Comparison of ENCODE assay signal across 9 cellular contexts in genomic region chr16:117381-118365, GRCh38. TPM values are rescaled to one million over a fixed set of nuclear protein-coding genes. Genes with fewer than 3 reads are reported as not detected.
A peak's percentile ranks its signal among the peaks of the same experiment; 100 is the strongest.
DNase-seq lines count a peak whose midpoint lies in the region; ATAC-seq and TF ChIP-seq lines count a peak whose summit lies in the region.
"Had no signal": no experiment of that assay in that cellular context is flagged by ENCODE, and none has a peak within 500 bp of the region (broad histone marks: within the 10 kb centered on the region; RNA-seq: fewer than 3 reads in every experiment).

No MANE protein-coding gene starts in this region.

- no peaks in the 10 kb centered on the region for H3K9me3 ChIP-seq in spleen

- no peak overlapping the region for H3K27ac ChIP-seq in spleen

- H3K4me3 ChIP-seq in spleen = no peak overlapping the region

- WGBS in spleen, 5 donors = 66 to 71% (median 70%) methylated on average over 18 to 19 of the region's 19 CpGs

- TF ChIP-seq CTCF in spleen (IDR thresholded peaks at IDR 0.05 in 8 of 11, conservative IDR thresholded peaks at IDR 0.05 in 3 of 11) = peak; percentile 9 to 81 (median 70)

- peaks cover 0 to 24% (median 8%) of the 10 kb centered on the region in 6 donors for H3K4me1 ChIP-seq in spleen

- no peak for ATAC-seq in GM21390 (IDR thresholded peaks at IDR 0.05; ENCODE audit: unreplicated experiment)

- no peak for TF ChIP-seq POLR2A in spleen (IDR thresholded peaks at IDR 0.05)

- intact Hi-C loops in head of caudate nucleus (cut with DNase I) = no loop called here
- intact Hi-C loops in spleen (cut with DNase I; ENCODE audit: low total_unique reads) = loop anchor here (5.0 kb wide), 1 partner anchor 65 kb away; the partner anchor contains the start of gene HBQ1

- no peaks in the 10 kb centered on the region for H3K27me3 ChIP-seq in spleen (replicated peaks in 1 of 7)

- DNase-seq in DMS79 treated with DMSO at 0.1 percent for 48 hours (lab: John Stamatoyannopoulos, UW) (peak; percentile 77), LHCN-M2 (ENCODE audit: low read depth) (peak; percentile 43), SHP77 treated with DMSO at 0.1 percent for 48 hours (lab: John Stamatoyannopoulos, UW) (peak; percentile 47), head of caudate nucleus (peak in 22 of 42 donors; percentile 12 to 73 (median 48)), spleen (peak; percentile 86), kidney glomerular epithelial cell (lab: John Stamatoyannopoulos, UW) (no peak)
- peak; percentile 34 for DNase-seq in activated T-helper 9 cell treated with anti-CD3 and anti-CD28 coated beads, Interleukin-2, amount 50 U/mL, for 16 hours (ENCODE audit: low read depth)

- H3K36me3 ChIP-seq in spleen = peaks cover 0 to 78% (median 23%) of the 10 kb centered on the region in 6 donors

RNA-seq across cellular contexts. Expression of gene NPRL3, which starts 20.8 kb away (rescaled TPM):
- 11.5 and 21.8 TPM in 2 replicates for total RNA-seq in LHCN-M2 (2014; rRNA removed)
- 32.9 TPM for polyA plus RNA-seq in LHCN-M2 (2012)
- 10 to 100 TPM; 22.7 to 38.7 (median 31.7) TPM for total RNA-seq in spleen
- 10 to 100 TPM in 2 of 3 donors, 1 to 10 TPM in 1; 8.7 to 22.4 (median 12.5) TPM for polyA plus RNA-seq in spleen

RNA-seq across cellular contexts. Expression of gene HBZ, which starts 34.8 kb away (rescaled TPM):
- total RNA-seq in LHCN-M2 (2014; rRNA removed) (not detected in 2 replicates), spleen (1 to 10 TPM in 1 of 7 donors, not detected in 6; 1.2 TPM)
- polyA plus RNA-seq in LHCN-M2 (2012) = not detected
- polyA plus RNA-seq in spleen = under 1 TPM in 1 of 3 donors, not detected in 2; 0.16 TPM
- total RNA-seq: T-helper 2 cell treated with Interferon-gamma antibody and Interleukin-4, amounts not matched to agents 100 ng/mL and 5 ng/mL, for 36 hours had no signal

RNA-seq across cellular contexts. Expression of gene MPG, which starts 39.6 kb away (rescaled TPM):
- 254 and 304 TPM in 2 replicates for total RNA-seq in LHCN-M2 (2014; rRNA removed)
- polyA plus RNA-seq in LHCN-M2 (2012) = 115 TPM
- 10 to 100 TPM; 34.8 to 82.4 (median 50.0) TPM for total RNA-seq in spleen
- 100 to 1,000 TPM; 115 to 122 (median 121) TPM for polyA plus RNA-seq in spleen

RNA-seq across cellular contexts. Expression of gene RHBDF1, which starts 45.2 kb away (rescaled TPM):
- total RNA-seq in LHCN-M2 (2014; rRNA removed) (91.8 and 93.7 TPM in 2 replicates), spleen (10 to 100 TPM in 4 of 7 donors, 1 to 10 TPM in 3; 6.5 to 23.0 (median 14.9) TPM)
- 34.3 TPM for polyA plus RNA-seq in LHCN-M2 (2012)
- 10 to 100 TPM in 1 of 3 donors, 1 to 10 TPM in 2; 7.0 to 11.4 (median 9.2) TPM for polyA plus RNA-seq in spleen
- total RNA-seq: T-helper 2 cell treated with Interferon-gamma antibody and Interleukin-4, amounts not matched to agents 100 ng/mL and 5 ng/mL, for 36 hours had no signal

RNA-seq across cellular contexts. Expression of gene HBM, which starts 48.1 kb away (rescaled TPM):
- total RNA-seq in LHCN-M2 (2014; rRNA removed) = not detected in 2 replicates
- polyA plus RNA-seq in LHCN-M2 (2012) = not detected
- total RNA-seq in spleen = 10 to 100 TPM in 4 of 7 donors, 1 to 10 TPM in 2, not detected in 1; 1.4 to 96.6 (median 24.0) TPM
- 1 to 10 TPM in 1 of 3 donors, under 1 TPM in 2; 0.20 to 2.9 (median 0.28) TPM for polyA plus RNA-seq in spleen
- total RNA-seq: T-helper 2 cell treated with Interferon-gamma antibody and Interleukin-4, amounts not matched to agents 100 ng/mL and 5 ng/mL, for 36 hours had no signal
